ENCODE assay signal across 10 cellular contexts in the genomic region with DNA sequence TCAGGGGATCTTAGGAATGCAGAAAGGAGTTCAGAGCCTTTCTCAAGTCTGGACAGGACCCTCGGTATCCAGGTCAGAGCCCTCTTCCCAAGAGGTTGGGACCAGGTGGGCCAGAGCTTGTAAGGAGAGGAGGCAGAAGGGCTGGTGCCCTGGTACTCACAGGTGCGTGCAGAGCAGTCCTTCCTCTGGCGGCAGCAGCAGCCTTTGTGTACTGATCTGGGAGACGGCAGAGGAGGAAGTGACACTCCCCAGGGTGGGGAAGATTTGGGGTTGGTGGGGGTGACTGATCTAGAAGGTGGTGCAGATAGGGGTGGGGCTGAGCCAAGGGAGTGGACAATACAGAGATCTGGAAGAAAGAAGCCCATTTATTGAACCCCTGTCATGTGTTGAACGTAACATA. TPM values are rescaled to one million over a fixed set of nuclear protein-coding genes. Genes with fewer than 3 reads are reported as not detected.
DNase-seq lines count a peak whose midpoint lies in the region; ATAC-seq and TF ChIP-seq lines count a peak whose summit lies in the region.
"Had no signal": no experiment of that assay in that cellular context is flagged by ENCODE, and none has a peak within 500 bp of the region (broad histone marks: within the 10 kb centered on the region; RNA-seq: fewer than 3 reads in every experiment).

A gene with protein sequence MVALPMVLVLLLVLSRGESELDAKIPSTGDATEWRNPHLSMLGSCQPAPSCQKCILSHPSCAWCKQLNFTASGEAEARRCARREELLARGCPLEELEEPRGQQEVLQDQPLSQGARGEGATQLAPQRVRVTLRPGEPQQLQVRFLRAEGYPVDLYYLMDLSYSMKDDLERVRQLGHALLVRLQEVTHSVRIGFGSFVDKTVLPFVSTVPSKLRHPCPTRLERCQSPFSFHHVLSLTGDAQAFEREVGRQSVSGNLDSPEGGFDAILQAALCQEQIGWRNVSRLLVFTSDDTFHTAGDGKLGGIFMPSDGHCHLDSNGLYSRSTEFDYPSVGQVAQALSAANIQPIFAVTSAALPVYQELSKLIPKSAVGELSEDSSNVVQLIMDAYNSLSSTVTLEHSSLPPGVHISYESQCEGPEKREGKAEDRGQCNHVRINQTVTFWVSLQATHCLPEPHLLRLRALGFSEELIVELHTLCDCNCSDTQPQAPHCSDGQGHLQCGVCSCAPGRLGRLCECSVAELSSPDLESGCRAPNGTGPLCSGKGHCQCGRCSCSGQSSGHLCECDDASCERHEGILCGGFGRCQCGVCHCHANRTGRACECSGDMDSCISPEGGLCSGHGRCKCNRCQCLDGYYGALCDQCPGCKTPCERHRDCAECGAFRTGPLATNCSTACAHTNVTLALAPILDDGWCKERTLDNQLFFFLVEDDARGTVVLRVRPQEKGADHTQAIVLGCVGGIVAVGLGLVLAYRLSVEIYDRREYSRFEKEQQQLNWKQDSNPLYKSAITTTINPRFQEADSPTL (minus strand): TSS at position 210 of the 400 bp plus-strand sequence. CDS start 6,808 bp downstream, outside the sequence.

- H3K9me3 ChIP-seq in breast epithelium (no peaks in the 10 kb centered on the region), mammary epithelial cell (replicated peaks; ENCODE audit: insufficient read depth, low read length) (no peaks in the 10 kb centered on the region), WERI-Rb-1 (ENCODE audit: severe bottlenecking) (no peaks in the 10 kb centered on the region)

- H3K9me3 Mint-ChIP-seq in natural killer cell treated with Interleukin-12 subunit alpha and Interleukin-12 subunit beta and Interleukin-15 and Interleukin-18, amount 100 ng/mL, for 72 hours = no peaks in the 10 kb centered on the region
- no peaks in the 10 kb centered on the region for H3K9me3 Mint-ChIP-seq in nephron progenitor cell
- H3K9me3 Mint-ChIP-seq: brain had no signal

- H3K79me2 ChIP-seq in mammary epithelial cell (ENCODE audit: insufficient read depth, low read length) = no peaks in the 10 kb centered on the region

- H3K36me3 Mint-ChIP-seq in natural killer cell treated with Interleukin-12 subunit alpha and Interleukin-12 subunit beta and Interleukin-15 and Interleukin-18, amount 100 ng/mL, for 72 hours = no peaks in the 10 kb centered on the region
- H3K36me3 Mint-ChIP-seq in nephron progenitor cell (ENCODE audit: low read depth) = peaks cover 4% of the 10 kb centered on the region

- intact Hi-C loops in breast epithelium (cut with DNase I; ENCODE audit: low total_unique reads) = no loop called here
- intact Hi-C loops in mammary epithelial cell (cut with micrococcal nuclease) = no loop called here

- peak within 1 kb of the TSS; percentile 62 to 80 for H3K27ac Mint-ChIP-seq in natural killer cell treated with Interleukin-12 subunit alpha and Interleukin-12 subunit beta and Interleukin-15 and Interleukin-18, amount 100 ng/mL, for 72 hours
- H3K27ac Mint-ChIP-seq in nephron progenitor cell = no peak within 1 kb of the TSS

- CTCF ChIA-PET in mammary epithelial cell (lab: Charles Lee; ENCODE audit: low non-redundant PET) = no interaction called here

- H3K4me3 Mint-ChIP-seq in natural killer cell treated with Interleukin-12 subunit alpha and Interleukin-12 subunit beta and Interleukin-15 and Interleukin-18, amount 100 ng/mL, for 72 hours = peak within 1 kb of the TSS; percentile 79
- no peak within 1 kb of the TSS for H3K4me3 Mint-ChIP-seq in nephron progenitor cell

- no peak within 1 kb of the TSS for H3K4me2 ChIP-seq in mammary epithelial cell (ENCODE audit: insufficient read depth, low read depth, low read length)

- H3K4me1 ChIP-seq in breast epithelium = no peaks in the 10 kb centered on the region
- peaks cover 14% of the 10 kb centered on the region for H3K4me1 ChIP-seq in mammary epithelial cell (ENCODE audit: insufficient read depth, low read length)

- H3K27ac ChIP-seq in breast epithelium (peak within 1 kb of the TSS; percentile 57 to 68), mammary epithelial cell (ENCODE audit: insufficient read depth, low read depth, low read length) (no peak within 1 kb of the TSS), WERI-Rb-1 (no peak within 1 kb of the TSS), caudate nucleus (ENCODE audit: low read depth, low read length) (no peak within 1 kb of the TSS)
- H3K27ac ChIP-seq: C4-2B had no signal

- peak; percentile 54 to 75 for ATAC-seq in natural killer cell treated with Interleukin-12 subunit alpha and Interleukin-12 subunit beta and Interleukin-15 and Interleukin-18, amount 100 ng/mL, for 72 hours

- dilution Hi-C loops in mammary epithelial cell (cut with HindIII; ENCODE audit: low sequenced_read_pairs) = no loop called here

- H3K27me3 Mint-ChIP-seq in natural killer cell treated with Interleukin-12 subunit alpha and Interleukin-12 subunit beta and Interleukin-15 and Interleukin-18, amount 100 ng/mL, for 72 hours = no peaks in the 10 kb centered on the region
- H3K27me3 Mint-ChIP-seq in nephron progenitor cell (ENCODE audit: low read depth, poor library complexity) = peaks cover 10% of the 10 kb centered on the region

- no peaks in the 10 kb centered on the region for H3K27me3 ChIP-seq in breast epithelium
- H3K27me3 ChIP-seq in mammary epithelial cell (ENCODE audit: insufficient read depth, low read length) = no peaks in the 10 kb centered on the region
- H3K27me3 ChIP-seq in WERI-Rb-1 (ENCODE audit: insufficient read depth, low read depth, severe bottlenecking) = no peaks in the 10 kb centered on the region

- TF ChIP-seq POLR2A in breast epithelium (IDR thresholded peaks at IDR 0.05) = no peak

- TF ChIP-seq CTCF in breast epithelium (IDR thresholded peaks at IDR 0.05) = no peak
- TF ChIP-seq CTCF in mammary epithelial cell (conservative IDR thresholded peaks at IDR 0.05 in 1 of 2, IDR thresholded peaks at IDR 0.05 in 1 of 2; ENCODE audit: extremely low read depth in 1 of 2, insufficient read depth in 1 of 2, low read depth in 1 of 2, low read length in 2 of 2) = no peak
- no peak for TF ChIP-seq CTCF in nephron progenitor cell (IDR thresholded peaks at IDR 0.05)
- no peak for TF ChIP-seq CTCF in WERI-Rb-1 (IDR thresholded peaks at IDR 0.05; ENCODE audit: low read depth, low read length)

- H2AFZ ChIP-seq in mammary epithelial cell (ENCODE audit: low read depth, low read length) = no peak within 1 kb of the TSS

- DNase-seq in breast epithelium (ENCODE audit: low spot score in 2 of 2) = no peak
- no peak for DNase-seq in mammary epithelial cell
- peak; percentile 33 for DNase-seq in LoVo (ENCODE audit: low spot score)
- DNase-seq in activated T-cell treated with anti-CD3 and anti-CD28 coated beads for 24 hours (ENCODE audit: low read depth) = peak; percentile 53
- DNase-seq in natural killer cell treated with Interleukin-12 subunit alpha and Interleukin-12 subunit beta and Interleukin-15 and Interleukin-18, amount 100 ng/mL, for 72 hours (ENCODE audit: low spot score) = no peak
- DNase-seq in nephron progenitor cell = no peak
- no peak for DNase-seq in WERI-Rb-1
- DNase-seq in caudate nucleus (lab: John Stamatoyannopoulos, UW) = no peak

- in situ Hi-C loops in mammary epithelial cell (cut with MboI; ENCODE audit: low sequenced_read_pairs in 2 of 2) = no loop called here

- 54% methylated on average over 3 of the region's 5 CpGs for WGBS in mammary epithelial cell (ENCODE audit: low coverage, missing lambda C conversion rate)

- H3K4me1 Mint-ChIP-seq in natural killer cell treated with Interleukin-12 subunit alpha and Interleukin-12 subunit beta and Interleukin-15 and Interleukin-18, amount 100 ng/mL, for 72 hours (ENCODE audit: low read depth in 2 of 2) = peaks cover 40 to 63% of the 10 kb centered on the region in 2 donors
- peaks cover 18% of the 10 kb centered on the region for H3K4me1 Mint-ChIP-seq in nephron progenitor cell
- H3K4me1 Mint-ChIP-seq: brain had no signal

- BruUV-seq in mammary epithelial cell (replicated peaks; lab: Mats Ljungman, UMichigan) = no TSS peak

- H3K9ac ChIP-seq in mammary epithelial cell (ENCODE audit: insufficient read depth, low read length) = no peak within 1 kb of the TSS

- peaks cover 11% of the 10 kb centered on the region for H3K36me3 ChIP-seq in breast epithelium
- peaks cover 14% of the 10 kb centered on the region for H3K36me3 ChIP-seq in mammary epithelial cell (ENCODE audit: insufficient read depth, low read length)
- H3K36me3 ChIP-seq in WERI-Rb-1 = peaks cover 2% of the 10 kb centered on the region; the same call in 1 of the 2 replicates

- H4K20me1 ChIP-seq in mammary epithelial cell (ENCODE audit: insufficient read depth, low read length) = no peaks in the 10 kb centered on the region

- H3K4me3 ChIP-seq in breast epithelium (no peak within 1 kb of the TSS), mammary epithelial cell (replicated peaks in 1 of 3; ENCODE audit: insufficient read depth in 1 of 3, low read depth in 2 of 3, low read length in 3 of 3) (no peak within 1 kb of the TSS), WERI-Rb-1 (ENCODE audit: low read depth, low read length) (no peak within 1 kb of the TSS)

RNA-seq across cellular contexts. Expression of the gene that starts here (rescaled TPM):
- total RNA-seq in breast epithelium (1 to 10 TPM; 1.1 to 2.9 (median 2.9) TPM), mammary epithelial cell (1 to 10 TPM; 1.8 to 3.5 TPM)
- polyA plus RNA-seq in mammary epithelial cell = 0.33 TPM
- polyA minus RNA-seq in mammary epithelial cell = 7.1 TPM
- total RNA-seq in natural killer cell treated with Interleukin-12 subunit alpha and Interleukin-12 subunit beta and Interleukin-15 and Interleukin-18, amount 100 ng/mL, for 72 hours = 10 to 100 TPM; 53.0 to 81.0 TPM

Comparison
In these comparisons a context has a peak if more than half of its experiments do, and no peak if none do; other contexts are left out.
1. RNA of the gene that starts here (total RNA-seq): 53.0 to 81.0 TPM in natural killer cell treated with Interleukin-12 subunit alpha and Interleukin-12 subunit beta and Interleukin-15 and Interleukin-18, amount 100 ng/mL, for 72 hours; 1.8 to 3.5 TPM in mammary epithelial cell and 1.1 to 2.9 TPM in breast epithelium; every median in the first group is over 10 times any median in the second.
2. H3K27ac ChIP-seq: peak in breast epithelium (2 of 2); none in mammary epithelial cell (single experiment), WERI-Rb-1 (single experiment) and caudate nucleus (single experiment).
3. DNase-seq: peak in LoVo (single experiment) and activated T-cell treated with anti-CD3 and anti-CD28 coated beads for 24 hours (single experiment); none in breast epithelium (0 of 2), mammary epithelial cell (single experiment), natural killer cell treated with Interleukin-12 subunit alpha and Interleukin-12 subunit beta and Interleukin-15 and Interleukin-18, amount 100 ng/mL, for 72 hours (single experiment), nephron progenitor cell (single experiment), WERI-Rb-1 (single experiment) and caudate nucleus (0 of 61).